Comparison of ENCODE assay signal across 18 cellular contexts in genomic region chr12:117596968-117597367, GRCh38.
A peak's percentile ranks its signal among the peaks of the same experiment; 100 is the strongest.
DNase-seq lines count a peak whose midpoint lies in the region; ATAC-seq and TF ChIP-seq lines count a peak whose summit lies in the region.
"Had no signal": no experiment of that assay in that cellular context is flagged by ENCODE, and none has a peak within 500 bp of the region (broad histone marks: within the 10 kb centered on the region; RNA-seq: fewer than 3 reads in every experiment).

No MANE protein-coding gene starts in this region.

- H3K9me3 ChIP-seq in Peyer's patch: no peaks in the 10 kb centered on the region
- H3K9me3 ChIP-seq: BE2C had no signal

- H3K4me3 Mint-ChIP-seq in glutamatergic neuron (ENCODE audit: unreplicated experiment): no peak overlapping the region
- H3K4me3 Mint-ChIP-seq: activated CD4-positive, alpha-beta T cell treated with anti-CD3 and anti-CD28 coated beads, Interleukin-2, amount 10 ng/mL, durations not matched to agents 24 days and 14 days; activated naive CD8-positive, alpha-beta T cell treated with anti-CD3 and anti-CD28 coated beads, Interleukin-2, amount 10 ng/mL, durations not matched to agents 7 days and 5 days; nephron had no signal

- H3K9me3 Mint-ChIP-seq in glutamatergic neuron (ENCODE audit: unreplicated experiment): no peaks in the 10 kb centered on the region
- H3K9me3 Mint-ChIP-seq: activated CD4-positive, alpha-beta T cell treated with anti-CD3 and anti-CD28 coated beads, Interleukin-2, amount 10 ng/mL, durations not matched to agents 24 days and 14 days; activated naive CD8-positive, alpha-beta T cell treated with anti-CD3 and anti-CD28 coated beads, Interleukin-2, amount 10 ng/mL, durations not matched to agents 7 days and 5 days had no signal

- no peak overlapping the region for H3K27ac Mint-ChIP-seq in glutamatergic neuron (ENCODE audit: unreplicated experiment)
- H3K27ac Mint-ChIP-seq: activated CD4-positive, alpha-beta T cell treated with anti-CD3 and anti-CD28 coated beads, Interleukin-2, amount 10 ng/mL, durations not matched to agents 24 days and 14 days; activated naive CD8-positive, alpha-beta T cell treated with anti-CD3 and anti-CD28 coated beads, Interleukin-2, amount 10 ng/mL, durations not matched to agents 7 days and 5 days; nephron had no signal

- peak; percentile 63 for DNase-seq in DMS79 treated with DMSO at 0.1 percent for 48 hours (lab: John Stamatoyannopoulos, UW)
- DNase-seq in NCI-H187 treated with DMSO at 0.1 percent for 48 hours (lab: John Stamatoyannopoulos, UW): peak; percentile 75
- DNase-seq in NCI-H69 (lab: John Stamatoyannopoulos, UW): peak; percentile 98
- peak; percentile 55 for DNase-seq in kidney tubule cell (ENCODE audit: low spot score)
- no peak for DNase-seq in glutamatergic neuron
- DNase-seq in occipital lobe (lab: John Stamatoyannopoulos, UW): no peak
- no peak for DNase-seq in Peyer's patch
- DNase-seq: activated CD4-positive, alpha-beta T cell treated with anti-CD3 and anti-CD28 coated beads, Interleukin-2, amount 10 ng/mL, durations not matched to agents 24 days and 14 days; activated naive CD8-positive, alpha-beta T cell treated with anti-CD3 and anti-CD28 coated beads, Interleukin-2, amount 10 ng/mL, durations not matched to agents 7 days and 5 days; activated T-cell treated with anti-CD3 and anti-CD28 coated beads, Interleukin-2, amount 50 U/mL, for 1 hour; BE2C; GM23248; Kasumi-1; mammary epithelial cell had no signal

- no peaks in the 10 kb centered on the region for H3K27me3 Mint-ChIP-seq in glutamatergic neuron (ENCODE audit: unreplicated experiment)
- H3K27me3 Mint-ChIP-seq: activated CD4-positive, alpha-beta T cell treated with anti-CD3 and anti-CD28 coated beads, Interleukin-2, amount 10 ng/mL, durations not matched to agents 24 days and 14 days; activated naive CD8-positive, alpha-beta T cell treated with anti-CD3 and anti-CD28 coated beads, Interleukin-2, amount 10 ng/mL, durations not matched to agents 7 days and 5 days had no signal

- H3K4me3 ChIP-seq in Peyer's patch: no peak overlapping the region
- H3K4me3 ChIP-seq: dorsolateral prefrontal cortex, GM23248 had no signal

- no peak for TF ChIP-seq CTCF in glutamatergic neuron (IDR thresholded peaks at IDR 0.05; ENCODE audit: partially characterized antibody, unreplicated experiment)
- TF ChIP-seq CTCF in Peyer's patch (IDR thresholded peaks at IDR 0.05): no peak

- H3K27me3 ChIP-seq in Peyer's patch: no peaks in the 10 kb centered on the region
- H3K27me3 ChIP-seq: BE2C had no signal

- no peak for ATAC-seq in GM21786 (IDR thresholded peaks at IDR 0.05; ENCODE audit: unreplicated experiment)
- ATAC-seq: esophagus mucosa had no signal

- TF ChIP-seq POLR2A in Peyer's patch (IDR thresholded peaks at IDR 0.05): no peak

- no peaks in the 10 kb centered on the region for H3K36me3 Mint-ChIP-seq in glutamatergic neuron (ENCODE audit: unreplicated experiment)
- H3K36me3 Mint-ChIP-seq: activated naive CD8-positive, alpha-beta T cell treated with anti-CD3 and anti-CD28 coated beads, Interleukin-2, amount 10 ng/mL, durations not matched to agents 7 days and 5 days had no signal

- H3K36me3 ChIP-seq in Peyer's patch: no peaks in the 10 kb centered on the region
- H3K36me3 ChIP-seq: BE2C had no signal

- H3K4me1 Mint-ChIP-seq in glutamatergic neuron (ENCODE audit: low read depth, unreplicated experiment): no peaks in the 10 kb centered on the region
- H3K4me1 Mint-ChIP-seq: activated CD4-positive, alpha-beta T cell treated with anti-CD3 and anti-CD28 coated beads, Interleukin-2, amount 10 ng/mL, durations not matched to agents 24 days and 14 days; activated naive CD8-positive, alpha-beta T cell treated with anti-CD3 and anti-CD28 coated beads, Interleukin-2, amount 10 ng/mL, durations not matched to agents 7 days and 5 days had no signal

- H3K27ac ChIP-seq in Peyer's patch: no peak overlapping the region
- H3K27ac ChIP-seq: dorsolateral prefrontal cortex, GM23248 had no signal

- no peaks in the 10 kb centered on the region for H3K4me1 ChIP-seq in Peyer's patch
- H3K4me1 ChIP-seq: BE2C had no signal

Comparison
In these comparisons a context has a peak if more than half of its experiments do, and no peak if none do; other contexts are left out.
1. DNase-seq: peak in DMS79 treated with DMSO at 0.1 percent for 48 hours (single experiment), NCI-H187 treated with DMSO at 0.1 percent for 48 hours (single experiment), NCI-H69 (single experiment) and kidney tubule cell (single experiment); none in glutamatergic neuron (single experiment), occipital lobe (single experiment) and Peyer's patch (0 of 3).